In genomic region chr7:101754432-101755159, GRCh38 we compare ENCODE assay signal across 8 cellular contexts.
DNase-seq lines count a peak whose midpoint lies in the region; ATAC-seq and TF ChIP-seq lines count a peak whose summit lies in the region.

No MANE protein-coding gene starts in this region.

- no peak for TF ChIP-seq POLR2A in suprapubic skin (IDR thresholded peaks at IDR 0.05)

- peaks cover 14% of the 10 kb centered on the region for H3K27me3 ChIP-seq in AG04450 (ENCODE audit: control insufficient read depth, insufficient read depth, low read length)
- H3K27me3 ChIP-seq in suprapubic skin = peaks cover 58% of the 10 kb centered on the region

- POLR2A ChIA-PET in AG04450 (lab: Yijun Ruan, JAX) = no interaction called here
- POLR2A ChIA-PET in HEK293 (lab: Yijun Ruan, JAX) = no interaction called here

- no peak for TF ChIP-seq CTCF in AG04450 (IDR thresholded peaks at IDR 0.05; ENCODE audit: low read depth, low read length)
- no peak for TF ChIP-seq CTCF in HEK293 (tag by site-specific recombination; IDR thresholded peaks at IDR 0.05)
- no peak for TF ChIP-seq CTCF in suprapubic skin (IDR thresholded peaks at IDR 0.05)

- CTCF ChIA-PET in AG04450 (lab: Charles Lee) = no interaction called here
- CTCF ChIA-PET in HEK293 (lab: Yijun Ruan, JAX) = interaction anchor here (1.4 kb wide), 1 partner anchor 60 kb away, joined by 3 read pairs; no protein-coding TSS in a partner anchor

- peak overlapping the region; percentile 69 to 88 for H3K4me3 Mint-ChIP-seq in activated T-cell treated with anti-CD3 and anti-CD28 coated beads, Interleukin-2, amount 50 U/mL, for 72 hours

- no peaks in the 10 kb centered on the region for H3K27me3 Mint-ChIP-seq in activated T-cell treated with anti-CD3 and anti-CD28 coated beads, Interleukin-2, amount 50 U/mL, for 72 hours (ENCODE audit: low read depth)

- no peaks in the 10 kb centered on the region for H3K9me3 Mint-ChIP-seq in activated T-cell treated with anti-CD3 and anti-CD28 coated beads, Interleukin-2, amount 50 U/mL, for 72 hours

- H3K36me3 Mint-ChIP-seq in activated T-cell treated with anti-CD3 and anti-CD28 coated beads, Interleukin-2, amount 50 U/mL, for 72 hours (ENCODE audit: insufficient read depth in 2 of 2) = no peaks in the 10 kb centered on the region

- no peaks in the 10 kb centered on the region for H3K9me3 ChIP-seq in AG04450 (ENCODE audit: control insufficient read depth, insufficient read depth, low read length)
- H3K9me3 ChIP-seq in HEK293 (ENCODE audit: control insufficient read depth, insufficient read depth, low read depth, low read length) = no peaks in the 10 kb centered on the region
- H3K9me3 ChIP-seq in suprapubic skin = no peaks in the 10 kb centered on the region

- 10% methylated on average over 22 of the region's 22 CpGs for WGBS in suprapubic skin

- no peak for TF ChIP-seq EP300 in suprapubic skin (IDR thresholded peaks at IDR 0.05)

- H3K36me3 ChIP-seq in HEK293 (ENCODE audit: control insufficient read depth in 2 of 2, insufficient read depth in 1 of 2, low read length in 2 of 2) (no peaks in the 10 kb centered on the region), suprapubic skin (no peaks in the 10 kb centered on the region)

- H3K27ac Mint-ChIP-seq in activated T-cell treated with anti-CD3 and anti-CD28 coated beads, Interleukin-2, amount 50 U/mL, for 72 hours = peak overlapping the region; percentile 47

- DNase-seq in AG04450 (ENCODE audit: low read depth, low spot score) (no peak), kidney glomerular epithelial cell (lab: John Stamatoyannopoulos, UW) (peak; percentile 35), suprapubic skin (ENCODE audit: low spot score in 2 of 2) (no peak)
- DNase-seq in activated T-cell treated with anti-CD3 and anti-CD28 coated beads, Interleukin-2, amount 50 U/mL, for 72 hours = no peak

- peak overlapping the region; percentile 48 for H3K4me3 ChIP-seq in AG04450 (ENCODE audit: low read depth, low read length)
- H3K4me3 ChIP-seq in HEK293 (ENCODE audit: low read depth, low read length) = peak overlapping the region; percentile 27
- peak overlapping the region; percentile 42 for H3K4me3 ChIP-seq in suprapubic skin

- H3K4me1 ChIP-seq in HEK293 (ENCODE audit: control insufficient read depth, insufficient read depth, low read length) (no peaks in the 10 kb centered on the region), suprapubic skin (peaks cover 6% of the 10 kb centered on the region)

- peaks cover 19% of the 10 kb centered on the region for H3K4me1 Mint-ChIP-seq in activated T-cell treated with anti-CD3 and anti-CD28 coated beads, Interleukin-2, amount 50 U/mL, for 72 hours (ENCODE audit: low read depth)

- no peak overlapping the region for H3K27ac ChIP-seq in AG04450 (ENCODE audit: low read depth, low read length)
- no peak overlapping the region for H3K27ac ChIP-seq in HEK293 (ENCODE audit: extremely low read depth, low read depth, low read length)
- no peak overlapping the region for H3K27ac ChIP-seq in suprapubic skin

- peak; percentile 45 to 58 for ATAC-seq in activated T-cell treated with anti-CD3 and anti-CD28 coated beads, Interleukin-2, amount 50 U/mL, for 72 hours (replicated peaks in 1 of 2)
- ATAC-seq in GM21526 (IDR thresholded peaks at IDR 0.05; ENCODE audit: low FRiP score, unreplicated experiment) (no peak), GM21515 (IDR thresholded peaks at IDR 0.05; ENCODE audit: unreplicated experiment) (no peak), HG02642 (IDR thresholded peaks at IDR 0.05; ENCODE audit: poor library complexity, unreplicated experiment) (no peak)

TF ChIP-seq in HEK293, 187 proteins besides CTCF, POLR2A, EP300 and RAD21 (continues in another document):
- TF ChIP-seq HOXD13 (CRISPR knock-in tag; IDR thresholded peaks at IDR 0.05; ENCODE audit: borderline replicate concordance) = no peak
- TF ChIP-seq ZNF2 (tag by site-specific recombination; IDR thresholded peaks at IDR 0.05) = no peak
- TF ChIP-seq ZFP69B (tag by site-specific recombination; IDR thresholded peaks at IDR 0.05) = no peak
- TF ChIP-seq ZNF707 (tag by site-specific recombination; IDR thresholded peaks at IDR 0.05) = no peak
- TF ChIP-seq ZNF350 (tag by site-specific recombination; IDR thresholded peaks at IDR 0.05) = no peak
- TF ChIP-seq PRDM4 (tag by site-specific recombination; IDR thresholded peaks at IDR 0.05) = peak; percentile 65
- no peak for TF ChIP-seq ZBTB49 (tag by site-specific recombination; IDR thresholded peaks at IDR 0.05; ENCODE audit: low read depth)
- TF ChIP-seq KLF10 (tag by site-specific recombination; IDR thresholded peaks at IDR 0.05) = no peak
- no peak for TF ChIP-seq ZNF18 (tag by site-specific recombination; IDR thresholded peaks at IDR 0.05)
- peak; percentile 43 for TF ChIP-seq SCRT2 (tag by site-specific recombination; IDR thresholded peaks at IDR 0.05)
- TF ChIP-seq MZF1 (tag by site-specific recombination; IDR thresholded peaks at IDR 0.05; ENCODE audit: borderline replicate concordance) = no peak
- TF ChIP-seq ZNF621 (tag by site-specific recombination; IDR thresholded peaks at IDR 0.05) = no peak
- no peak for TF ChIP-seq ZNF623 (tag by site-specific recombination; IDR thresholded peaks at IDR 0.05)
- TF ChIP-seq ZNF148 (tag by site-specific recombination; IDR thresholded peaks at IDR 0.05; ENCODE audit: borderline replicate concordance) = no peak
- no peak for TF ChIP-seq GFI1B (tag by site-specific recombination; IDR thresholded peaks at IDR 0.05)
- TF ChIP-seq ZNF76 (tag by site-specific recombination; IDR thresholded peaks at IDR 0.05; ENCODE audit: borderline replicate concordance, low read depth) = peak; percentile 72; the same call in 1 of the 2 replicates
- TF ChIP-seq ZNF624 (tag by site-specific recombination; IDR thresholded peaks at IDR 0.05) = no peak

Comparison
In these comparisons a context has a peak if more than half of its experiments do, and no peak if none do; other contexts are left out.
1. ATAC-seq: peak in activated T-cell treated with anti-CD3 and anti-CD28 coated beads, Interleukin-2, amount 50 U/mL, for 72 hours (2 of 2); none in GM21526 (single experiment), GM21515 (single experiment) and HG02642 (single experiment).
2. Peak in every context shown above with its lines, with median percentiles within 50 percentile points of each other: H3K4me3 ChIP-seq.